1 cellular context compared by ENCODE assay signal in genomic region chr16:72500545-72500944, GRCh38.
TF ChIP-seq lines count a peak whose summit lies in the region.

No MANE protein-coding gene starts in this region.

TF ChIP-seq in K562, 482 proteins besides CTCF, POLR2A, EP300 and RAD21 (continued from another document):
- TF ChIP-seq ZBTB5 (IDR thresholded peaks at IDR 0.05) = no peak
- no peak for TF ChIP-seq ZZZ3 (IDR thresholded peaks at IDR 0.05)
